Comparison of ENCODE assay signal across 1 cellular context in the genomic region with DNA sequence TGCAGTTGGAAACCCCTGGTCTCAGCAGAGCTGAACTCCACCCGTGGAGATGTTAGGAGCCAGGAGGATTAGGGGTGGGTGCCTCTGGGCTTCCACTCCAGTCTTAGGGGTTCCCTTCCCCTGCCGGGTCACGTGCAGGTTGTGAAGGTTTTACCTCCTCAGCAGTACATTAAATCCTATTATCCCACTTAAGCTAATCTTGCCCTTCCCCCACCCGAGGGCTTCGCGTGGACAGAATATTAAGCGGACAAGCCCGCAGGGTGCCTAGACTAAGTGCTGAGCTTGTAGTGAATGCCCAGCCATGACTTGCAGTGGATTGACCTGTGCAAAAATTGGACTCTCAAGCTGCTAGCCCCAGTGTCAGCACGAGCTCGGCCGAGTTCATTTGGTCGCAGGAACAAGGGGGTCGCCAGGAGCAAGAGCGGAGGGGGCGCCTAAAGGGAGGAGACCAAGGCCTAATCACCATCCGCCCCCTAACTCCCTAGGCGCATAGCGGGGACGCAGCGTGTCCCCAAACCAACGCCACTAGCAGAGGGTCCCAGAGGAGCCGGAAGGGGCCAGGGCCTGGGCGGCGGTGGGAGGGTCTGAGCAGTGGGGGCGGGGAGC.
TF ChIP-seq lines count a peak whose summit lies in the region.

No MANE protein-coding gene starts in this region.

TF ChIP-seq in GM12878, 131 proteins besides CTCF, POLR2A, EP300 and RAD21:
- TF ChIP-seq ATF2 (IDR thresholded peaks at IDR 0.05; ENCODE audit: low read length): no peak
- TF ChIP-seq, protein P1, sequence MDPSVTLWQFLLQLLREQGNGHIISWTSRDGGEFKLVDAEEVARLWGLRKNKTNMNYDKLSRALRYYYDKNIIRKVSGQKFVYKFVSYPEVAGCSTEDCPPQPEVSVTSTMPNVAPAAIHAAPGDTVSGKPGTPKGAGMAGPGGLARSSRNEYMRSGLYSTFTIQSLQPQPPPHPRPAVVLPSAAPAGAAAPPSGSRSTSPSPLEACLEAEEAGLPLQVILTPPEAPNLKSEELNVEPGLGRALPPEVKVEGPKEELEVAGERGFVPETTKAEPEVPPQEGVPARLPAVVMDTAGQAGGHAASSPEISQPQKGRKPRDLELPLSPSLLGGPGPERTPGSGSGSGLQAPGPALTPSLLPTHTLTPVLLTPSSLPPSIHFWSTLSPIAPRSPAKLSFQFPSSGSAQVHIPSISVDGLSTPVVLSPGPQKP (IDR thresholded peaks at IDR 0.05; ENCODE audit: low read depth, low read length): no peak
- TF ChIP-seq BACH1 (IDR thresholded peaks at IDR 0.05; ENCODE audit: borderline replicate concordance): no peak
- TF ChIP-seq MTA3 (IDR thresholded peaks at IDR 0.05; ENCODE audit: borderline replicate concordance, low read length): 0 out of 2 replicates have a peak, but pooled peaks have one; percentile 56
- TF ChIP-seq BHLHE40 (IDR thresholded peaks at IDR 0.05; ENCODE audit: borderline replicate concordance in 1 of 2, low read depth in 2 of 2, low read length in 1 of 2): peak; percentile 25 to 67; a peak in 2 of 4 replicates
- TF ChIP-seq SUZ12 (IDR thresholded peaks at IDR 0.05; ENCODE audit: unreplicated experiment): no peak
- TF ChIP-seq LARP7 (IDR thresholded peaks at IDR 0.05): no peak
- no peak for TF ChIP-seq BCLAF1 (IDR thresholded peaks at IDR 0.05)
- no peak for TF ChIP-seq CEBPZ (IDR thresholded peaks at IDR 0.05; ENCODE audit: low read depth, low read length)
- no peak for TF ChIP-seq PAX5 (IDR thresholded peaks at IDR 0.05; ENCODE audit: borderline replicate concordance, low read depth, low read length)
- TF ChIP-seq, protein P2, sequence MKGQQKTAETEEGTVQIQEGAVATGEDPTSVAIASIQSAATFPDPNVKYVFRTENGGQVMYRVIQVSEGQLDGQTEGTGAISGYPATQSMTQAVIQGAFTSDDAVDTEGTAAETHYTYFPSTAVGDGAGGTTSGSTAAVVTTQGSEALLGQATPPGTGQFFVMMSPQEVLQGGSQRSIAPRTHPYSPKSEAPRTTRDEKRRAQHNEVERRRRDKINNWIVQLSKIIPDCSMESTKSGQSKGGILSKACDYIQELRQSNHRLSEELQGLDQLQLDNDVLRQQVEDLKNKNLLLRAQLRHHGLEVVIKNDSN (IDR thresholded peaks at IDR 0.05; ENCODE audit: borderline replicate concordance, extremely low read length, insufficient read depth, low read depth, low read length): peak; percentile 5
- 0 out of 2 replicates have a peak, but pooled peaks have one; percentile 38 for TF ChIP-seq HDGF (IDR thresholded peaks at IDR 0.05)
- TF ChIP-seq KDM1A (IDR thresholded peaks at IDR 0.05; ENCODE audit: borderline replicate concordance): no peak
- TF ChIP-seq NR2F1 (conservative IDR thresholded peaks at IDR 0.05): no peak
- no peak for TF ChIP-seq SREBF2 (IDR thresholded peaks at IDR 0.05; ENCODE audit: low read length)
- TF ChIP-seq NR2C1 (IDR thresholded peaks at IDR 0.05): no peak
- no peak for TF ChIP-seq CREM (IDR thresholded peaks at IDR 0.05; ENCODE audit: low read depth)
